33 cellular contexts compared by ENCODE assay signal in genomic region chr18:75048776-75049454, GRCh38.
"Had no signal": no experiment of that assay in that cellular context is flagged by ENCODE, and none has a peak within 500 bp of the region (broad histone marks: within the 10 kb centered on the region; RNA-seq: fewer than 3 reads in every experiment).

No MANE protein-coding gene starts in this region.

- H3K36me3 Mint-ChIP-seq: natural killer cell treated with Interleukin-12 subunit alpha and Interleukin-12 subunit beta and Interleukin-15 and Interleukin-18, amount 100 ng/mL, for 72 hours; type B pancreatic cell had no signal

- H3K4me3 ChIP-seq: adrenal gland, body of pancreas, gastrocnemius medialis, lung, skin epidermis, thoracic aorta, uterus had no signal

- ATAC-seq: activated CD4-positive, CD25-positive, alpha-beta regulatory T cell treated with anti-CD3 and anti-CD28 coated beads, Interleukin-2, amount 50 U/mL, for 24 hours; body of pancreas; gastrocnemius medialis; left lobe of liver; natural killer cell treated with Interleukin-12 subunit alpha and Interleukin-12 subunit beta and Interleukin-15 and Interleukin-18, amount 100 ng/mL, for 72 hours; sciatic nerve; stimulated activated naive CD8-positive, alpha-beta T cell treated with anti-CD3 and anti-CD28 coated beads, Interleukin-15, Interleukin-2, amounts not matched to agents 100 U/mL and 50 U/mL, for 24 hours; T-helper 17 cell had no signal

- H3K27me3 ChIP-seq: adrenal gland, body of pancreas, gastrocnemius medialis, uterus had no signal

- H3K9me3 ChIP-seq: adrenal gland, body of pancreas, gastrocnemius medialis, thoracic aorta, uterus had no signal

- H3K27ac ChIP-seq: adrenal gland, body of pancreas, gastrocnemius medialis, skin epidermis, thoracic aorta, uterus, WERI-Rb-1 had no signal

- H3K27me3 Mint-ChIP-seq: activated naive CD8-positive, alpha-beta T cell treated with anti-CD3 and anti-CD28 coated beads for 36 hours; natural killer cell treated with Interleukin-12 subunit alpha and Interleukin-12 subunit beta and Interleukin-15 and Interleukin-18, amount 100 ng/mL, for 72 hours; T-helper 17 cell; type B pancreatic cell had no signal

- H3K36me3 ChIP-seq: adrenal gland, gastrocnemius medialis, thoracic aorta, uterus, WERI-Rb-1 had no signal

- H3K4me1 Mint-ChIP-seq: activated naive CD8-positive, alpha-beta T cell treated with anti-CD3 and anti-CD28 coated beads for 36 hours; immature natural killer cell had no signal

- DNase-seq: activated CD4-positive, alpha-beta T cell treated with anti-CD3 and anti-CD28 coated beads for 48 hours; activated CD4-positive, alpha-beta T cell treated with anti-CD3 and anti-CD28 coated beads, Interleukin-2, amount 50 U/mL, for 48 hours; activated CD8-positive, alpha-beta memory T cell treated with anti-CD3 and anti-CD28 coated beads for 24 hours; activated effector memory CD4-positive, alpha-beta T cell treated with anti-CD3 and anti-CD28 coated beads, Interleukin-2, amount 50 U/mL, for 16 hours; activated naive CD4-positive, alpha-beta T cell treated with anti-CD3 and anti-CD28 coated beads for 36 hours; activated naive CD8-positive, alpha-beta T cell treated with anti-CD3 and anti-CD28 coated beads for 36 hours; activated T-cell treated with anti-CD3 and anti-CD28 coated beads, Interleukin-2, amount 50 U/mL, for 1 hour; adrenal gland; aorta; body of pancreas; cortex of kidney; gastrocnemius medialis; glutamatergic neuron; hypothalamus; immature natural killer cell; kidney; mesendoderm; stimulated activated CD4-positive, alpha-beta T cell treated with anti-CD3 and anti-CD28 coated beads, Interleukin-12 subunit alpha, Interleukin-12 subunit beta, amount 100 ng/mL, for 4 hours; stimulated activated CD4-positive, alpha-beta T cell treated with anti-CD3 and anti-CD28 coated beads, Interleukin-4, amount 100 ng/mL, for 1 hour; stimulated activated naive CD8-positive, alpha-beta T cell treated with anti-CD3 and anti-CD28 coated beads, Interleukin-15, Interleukin-2, amounts not matched to agents 100 U/mL and 50 U/mL, for 24 hours; T-helper 17 cell; T1000; uterus; WERI-Rb-1 had no signal

- H3K4me3 Mint-ChIP-seq: activated naive CD4-positive, alpha-beta T cell treated with anti-CD3 and anti-CD28 coated beads for 36 hours; activated naive CD8-positive, alpha-beta T cell treated with anti-CD3 and anti-CD28 coated beads for 36 hours; activated T-helper 1 cell treated with anti-CD3 and anti-CD28 coated beads, Interleukin-12 subunit alpha, Interleukin-12 subunit beta, Interleukin-2, Interleukin-4 antibody, amounts not matched to agents 30 ng/mL and 10 ng/mL and 1 ng/mL, durations not matched to agents 14 hours and 24 hours and 36 hours; immature natural killer cell; natural killer cell treated with Interleukin-12 subunit alpha and Interleukin-12 subunit beta and Interleukin-15 and Interleukin-18, amount 100 ng/mL, for 72 hours; T-helper 17 cell; type B pancreatic cell had no signal

- H3K9me3 Mint-ChIP-seq: activated naive CD4-positive, alpha-beta T cell treated with anti-CD3 and anti-CD28 coated beads for 36 hours; activated naive CD8-positive, alpha-beta T cell treated with anti-CD3 and anti-CD28 coated beads for 36 hours; activated T-helper 1 cell treated with anti-CD3 and anti-CD28 coated beads, Interleukin-12 subunit alpha, Interleukin-12 subunit beta, Interleukin-2, Interleukin-4 antibody, amounts not matched to agents 30 ng/mL and 10 ng/mL and 1 ng/mL, durations not matched to agents 14 hours and 24 hours and 36 hours; immature natural killer cell; natural killer cell treated with Interleukin-12 subunit alpha and Interleukin-12 subunit beta and Interleukin-15 and Interleukin-18, amount 100 ng/mL, for 72 hours; type B pancreatic cell had no signal

- H3K4me1 ChIP-seq: adrenal gland, body of pancreas, gastrocnemius medialis, uterus had no signal

- H3K27ac Mint-ChIP-seq: activated naive CD4-positive, alpha-beta T cell treated with anti-CD3 and anti-CD28 coated beads for 36 hours; activated naive CD8-positive, alpha-beta T cell treated with anti-CD3 and anti-CD28 coated beads for 36 hours; activated T-helper 1 cell treated with anti-CD3 and anti-CD28 coated beads, Interleukin-12 subunit alpha, Interleukin-12 subunit beta, Interleukin-2, Interleukin-4 antibody, amounts not matched to agents 30 ng/mL and 10 ng/mL and 1 ng/mL, durations not matched to agents 14 hours and 24 hours and 36 hours; natural killer cell treated with Interleukin-12 subunit alpha and Interleukin-12 subunit beta and Interleukin-15 and Interleukin-18, amount 100 ng/mL, for 72 hours; T-helper 17 cell; type B pancreatic cell had no signal
